In genomic region chr13:21022056-21022693, GRCh38 we compare ENCODE assay signal across 1 cellular context.
A peak's percentile ranks its signal among the peaks of the same experiment; 100 is the strongest.
TF ChIP-seq lines count a peak whose summit lies in the region.

No MANE protein-coding gene starts in this region.

TF ChIP-seq in HepG2, 621 proteins besides CTCF, POLR2A, EP300 and RAD21 (continued from another document):
- TF ChIP-seq, protein P1, sequence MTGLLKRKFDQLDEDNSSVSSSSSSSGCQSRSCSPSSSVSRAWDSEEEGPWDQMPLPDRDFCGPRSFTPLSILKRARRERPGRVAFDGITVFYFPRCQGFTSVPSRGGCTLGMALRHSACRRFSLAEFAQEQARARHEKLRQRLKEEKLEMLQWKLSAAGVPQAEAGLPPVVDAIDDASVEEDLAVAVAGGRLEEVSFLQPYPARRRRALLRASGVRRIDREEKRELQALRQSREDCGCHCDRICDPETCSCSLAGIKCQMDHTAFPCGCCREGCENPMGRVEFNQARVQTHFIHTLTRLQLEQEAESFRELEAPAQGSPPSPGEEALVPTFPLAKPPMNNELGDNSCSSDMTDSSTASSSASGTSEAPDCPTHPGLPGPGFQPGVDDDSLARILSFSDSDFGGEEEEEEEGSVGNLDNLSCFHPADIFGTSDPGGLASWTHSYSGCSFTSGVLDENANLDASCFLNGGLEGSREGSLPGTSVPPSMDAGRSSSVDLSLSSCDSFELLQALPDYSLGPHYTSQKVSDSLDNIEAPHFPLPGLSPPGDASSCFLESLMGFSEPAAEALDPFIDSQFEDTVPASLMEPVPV (CRISPR knock-in tag; IDR thresholded peaks at IDR 0.05), result no peak
- no peak for TF ChIP-seq ZNF333 (CRISPR knock-in tag; IDR thresholded peaks at IDR 0.05; ENCODE audit: borderline replicate concordance)
- TF ChIP-seq ZNF331 (CRISPR knock-in tag; IDR thresholded peaks at IDR 0.05), result peak; percentile 19; the same call in 1 of the 2 replicates
- peak; percentile 69; the same call in 1 of the 2 replicates for TF ChIP-seq NCOR1 (IDR thresholded peaks at IDR 0.05; ENCODE audit: borderline replicate concordance, low read length)
- TF ChIP-seq HNF4A (CRISPR knock-in tag; IDR thresholded peaks at IDR 0.05), result peak; percentile 91
- TF ChIP-seq SIX1 (CRISPR knock-in tag; IDR thresholded peaks at IDR 0.05; ENCODE audit: borderline replicate concordance), result peak; percentile 57; the same call in 1 of the 2 replicates
- TF ChIP-seq KAT7 (CRISPR knock-in tag; IDR thresholded peaks at IDR 0.05; ENCODE audit: borderline replicate concordance), result 0 out of 2 replicates have a peak, but pooled peaks have one; percentile 16
- TF ChIP-seq ATF1 (CRISPR knock-in tag; IDR thresholded peaks at IDR 0.05), result 0 out of 2 replicates have a peak, but pooled peaks have one; percentile 5
- TF ChIP-seq ZNF615 (CRISPR knock-in tag; IDR thresholded peaks at IDR 0.05; ENCODE audit: borderline replicate concordance), result no peak
- peak; percentile 25; the same call in 1 of the 2 replicates for TF ChIP-seq ISL2 (CRISPR knock-in tag; IDR thresholded peaks at IDR 0.05)
- no peak for TF ChIP-seq NONO (IDR thresholded peaks at IDR 0.05)
- peak; percentile 46; the same call in 1 of the 2 replicates for TF ChIP-seq NONO (CRISPR knock-in tag; conservative IDR thresholded peaks at IDR 0.05)
- TF ChIP-seq, protein P2, sequence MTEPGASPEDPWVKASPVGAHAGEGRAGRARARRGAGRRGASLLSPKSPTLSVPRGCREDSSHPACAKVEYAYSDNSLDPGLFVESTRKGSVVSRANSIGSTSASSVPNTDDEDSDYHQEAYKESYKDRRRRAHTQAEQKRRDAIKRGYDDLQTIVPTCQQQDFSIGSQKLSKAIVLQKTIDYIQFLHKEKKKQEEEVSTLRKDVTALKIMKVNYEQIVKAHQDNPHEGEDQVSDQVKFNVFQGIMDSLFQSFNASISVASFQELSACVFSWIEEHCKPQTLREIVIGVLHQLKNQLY (CRISPR knock-in tag; IDR thresholded peaks at IDR 0.05), result 0 out of 2 replicates have a peak, but pooled peaks have one; percentile 28
- TF ChIP-seq, protein P3, sequence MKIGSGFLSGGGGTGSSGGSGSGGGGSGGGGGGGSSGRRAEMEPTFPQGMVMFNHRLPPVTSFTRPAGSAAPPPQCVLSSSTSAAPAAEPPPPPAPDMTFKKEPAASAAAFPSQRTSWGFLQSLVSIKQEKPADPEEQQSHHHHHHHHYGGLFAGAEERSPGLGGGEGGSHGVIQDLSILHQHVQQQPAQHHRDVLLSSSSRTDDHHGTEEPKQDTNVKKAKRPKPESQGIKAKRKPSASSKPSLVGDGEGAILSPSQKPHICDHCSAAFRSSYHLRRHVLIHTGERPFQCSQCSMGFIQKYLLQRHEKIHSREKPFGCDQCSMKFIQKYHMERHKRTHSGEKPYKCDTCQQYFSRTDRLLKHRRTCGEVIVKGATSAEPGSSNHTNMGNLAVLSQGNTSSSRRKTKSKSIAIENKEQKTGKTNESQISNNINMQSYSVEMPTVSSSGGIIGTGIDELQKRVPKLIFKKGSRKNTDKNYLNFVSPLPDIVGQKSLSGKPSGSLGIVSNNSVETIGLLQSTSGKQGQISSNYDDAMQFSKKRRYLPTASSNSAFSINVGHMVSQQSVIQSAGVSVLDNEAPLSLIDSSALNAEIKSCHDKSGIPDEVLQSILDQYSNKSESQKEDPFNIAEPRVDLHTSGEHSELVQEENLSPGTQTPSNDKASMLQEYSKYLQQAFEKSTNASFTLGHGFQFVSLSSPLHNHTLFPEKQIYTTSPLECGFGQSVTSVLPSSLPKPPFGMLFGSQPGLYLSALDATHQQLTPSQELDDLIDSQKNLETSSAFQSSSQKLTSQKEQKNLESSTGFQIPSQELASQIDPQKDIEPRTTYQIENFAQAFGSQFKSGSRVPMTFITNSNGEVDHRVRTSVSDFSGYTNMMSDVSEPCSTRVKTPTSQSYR (CRISPR knock-in tag; IDR thresholded peaks at IDR 0.05; ENCODE audit: borderline replicate concordance), result peak; percentile 63; the same call in 1 of the 2 replicates
- TF ChIP-seq TBX2 (CRISPR knock-in tag; IDR thresholded peaks at IDR 0.05; ENCODE audit: borderline replicate concordance), result peak; percentile 63; the same call in 1 of the 2 replicates
- peak; percentile 41; the same call in 1 of the 2 replicates for TF ChIP-seq RXRB (CRISPR knock-in tag; IDR thresholded peaks at IDR 0.05; ENCODE audit: borderline replicate concordance)
- TF ChIP-seq SMYD3 (CRISPR knock-in tag; IDR thresholded peaks at IDR 0.05), result no peak
- 0 out of 2 replicates have a peak, but pooled peaks have one; percentile 33 for TF ChIP-seq TFDP2 (CRISPR knock-in tag; IDR thresholded peaks at IDR 0.05)
- peak; percentile 52; the same call in 1 of the 2 replicates for TF ChIP-seq TCF7 (IDR thresholded peaks at IDR 0.05; ENCODE audit: low read depth)
- TF ChIP-seq, protein P4, sequence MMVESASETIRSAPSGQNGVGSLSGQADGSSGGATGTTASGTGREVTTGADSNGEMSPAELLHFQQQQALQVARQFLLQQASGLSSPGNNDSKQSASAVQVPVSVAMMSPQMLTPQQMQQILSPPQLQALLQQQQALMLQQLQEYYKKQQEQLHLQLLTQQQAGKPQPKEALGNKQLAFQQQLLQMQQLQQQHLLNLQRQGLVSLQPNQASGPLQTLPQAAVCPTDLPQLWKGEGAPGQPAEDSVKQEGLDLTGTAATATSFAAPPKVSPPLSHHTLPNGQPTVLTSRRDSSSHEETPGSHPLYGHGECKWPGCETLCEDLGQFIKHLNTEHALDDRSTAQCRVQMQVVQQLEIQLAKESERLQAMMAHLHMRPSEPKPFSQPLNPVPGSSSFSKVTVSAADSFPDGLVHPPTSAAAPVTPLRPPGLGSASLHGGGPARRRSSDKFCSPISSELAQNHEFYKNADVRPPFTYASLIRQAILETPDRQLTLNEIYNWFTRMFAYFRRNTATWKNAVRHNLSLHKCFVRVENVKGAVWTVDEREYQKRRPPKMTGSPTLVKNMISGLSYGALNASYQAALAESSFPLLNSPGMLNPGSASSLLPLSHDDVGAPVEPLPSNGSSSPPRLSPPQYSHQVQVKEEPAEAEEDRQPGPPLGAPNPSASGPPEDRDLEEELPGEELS (CRISPR knock-in tag; IDR thresholded peaks at IDR 0.05), result peak; percentile 67
- TF ChIP-seq NR1H2 (CRISPR knock-in tag; IDR thresholded peaks at IDR 0.05; ENCODE audit: borderline replicate concordance, low read depth), result no peak
- 0 out of 2 replicates have a peak, but pooled peaks have one; percentile 16 for TF ChIP-seq ZNF644 (CRISPR knock-in tag; IDR thresholded peaks at IDR 0.05; ENCODE audit: low read depth)
- TF ChIP-seq PAXIP1 (CRISPR knock-in tag; conservative IDR thresholded peaks at IDR 0.05), result peak; percentile 82
- TF ChIP-seq ZNF235 (CRISPR knock-in tag; IDR thresholded peaks at IDR 0.05; ENCODE audit: borderline replicate concordance), result no peak
